30 cellular contexts compared by ENCODE assay signal in genomic region chr11:65375012-65375411, GRCh38. TPM values are rescaled to one million over a fixed set of nuclear protein-coding genes. Genes with fewer than 3 reads are reported as not detected.
DNase-seq lines count a peak whose midpoint lies in the region; ATAC-seq and TF ChIP-seq lines count a peak whose summit lies in the region.
"Had no signal": no experiment of that assay in that cellular context is flagged by ENCODE, and none has a peak within 500 bp of the region (broad histone marks: within the 10 kb centered on the region; RNA-seq: fewer than 3 reads in every experiment).

No MANE protein-coding gene starts in this region.

- no peak for TF ChIP-seq CTCF in epithelial cell of esophagus (IDR thresholded peaks at IDR 0.05; ENCODE audit: insufficient read depth, low read depth, low read length, missing control alignments)
- no peak for TF ChIP-seq CTCF in psoas muscle (IDR thresholded peaks at IDR 0.05)
- no peak for TF ChIP-seq CTCF in vagina (IDR thresholded peaks at IDR 0.05)
- TF ChIP-seq CTCF in A673 (conservative IDR thresholded peaks at IDR 0.05; ENCODE audit: low read depth, low read length): no peak

- H3K27me3 ChIP-seq in psoas muscle (ENCODE audit: insufficient read depth in 3 of 3, low read length in 2 of 3) (no peaks in the 10 kb centered on the region), vagina (no peaks in the 10 kb centered on the region), A673 (replicated peaks; ENCODE audit: insufficient read depth, low read depth, low read length, poor library complexity) (no peaks in the 10 kb centered on the region)
- H3K27me3 ChIP-seq: esophagus squamous epithelium, gastroesophageal sphincter, neural progenitor cell, upper lobe of left lung had no signal

- peaks cover 2% of the 10 kb centered on the region for H3K4me1 Mint-ChIP-seq in T-helper 17 cell

- intact Hi-C loops in psoas muscle (cut with DNase I) (no loop called here), vagina (cut with DNase I) (no loop called here), A673 (cut with micrococcal nuclease; ENCODE audit: unreplicated experiment) (no loop called here), sciatic nerve (cut with DNase I) (loop anchor here (10.0 kb wide), 3 partner anchors 90 to 220 kb away; partner anchors contain the start of gene KCNK7)

- H3K4me3 ChIP-seq in epithelial cell of esophagus (ENCODE audit: low read length) (no peak overlapping the region), psoas muscle (no peak overlapping the region), vagina (no peak overlapping the region), A673 (ENCODE audit: low read depth, low read length, poor library complexity, severe bottlenecking) (no peak overlapping the region)
- H3K4me3 ChIP-seq: esophagus squamous epithelium, gastroesophageal sphincter, GM12878, neural progenitor cell, upper lobe of left lung had no signal

- peak overlapping the region; percentile 72 for H3K27ac Mint-ChIP-seq in T-helper 17 cell
- H3K27ac Mint-ChIP-seq: activated CD4-positive, alpha-beta T cell treated with anti-CD3 and anti-CD28 coated beads, Interleukin-2, amount 10 ng/mL, durations not matched to agents 7 days and 5 days; activated naive CD8-positive, alpha-beta T cell treated with anti-CD3 and anti-CD28 coated beads, Interleukin-2, amount 50 U/mL, for 24 hours; T-helper 2 cell treated with Interferon-gamma antibody and Interleukin-4, amounts not matched to agents 5 μg/mL and 100 μg/mL, for 36 hours had no signal

- no peak overlapping the region for H3K4me3 Mint-ChIP-seq in T-helper 17 cell
- H3K4me3 Mint-ChIP-seq: activated CD4-positive, alpha-beta T cell treated with anti-CD3 and anti-CD28 coated beads, Interleukin-2, amount 10 ng/mL, durations not matched to agents 7 days and 5 days; activated naive CD8-positive, alpha-beta T cell treated with anti-CD3 and anti-CD28 coated beads, Interleukin-2, amount 50 U/mL, for 24 hours; neural progenitor cell; T-helper 2 cell treated with Interferon-gamma antibody and Interleukin-4, amounts not matched to agents 5 μg/mL and 100 μg/mL, for 36 hours had no signal

- no peaks in the 10 kb centered on the region for H3K36me3 ChIP-seq in psoas muscle (ENCODE audit: insufficient read depth in 1 of 2, low read depth in 1 of 2)
- H3K36me3 ChIP-seq in vagina: no peaks in the 10 kb centered on the region
- H3K36me3 ChIP-seq in A673 (ENCODE audit: insufficient read depth, low read length, poor library complexity, severe bottlenecking): no peaks in the 10 kb centered on the region
- H3K36me3 ChIP-seq: esophagus squamous epithelium, neural progenitor cell, upper lobe of left lung had no signal

- peak overlapping the region; percentile 93 for H3K27ac ChIP-seq in psoas muscle
- H3K27ac ChIP-seq in vagina: no peak overlapping the region
- no peak overlapping the region for H3K27ac ChIP-seq in A673 (ENCODE audit: low read depth, low read length, poor library complexity, severe bottlenecking)
- H3K27ac ChIP-seq: gastroesophageal sphincter, neural progenitor cell, upper lobe of left lung had no signal

- H3K4me1 ChIP-seq in psoas muscle: peaks cover 43% of the 10 kb centered on the region
- H3K4me1 ChIP-seq in vagina: peaks cover 1% of the 10 kb centered on the region
- no peaks in the 10 kb centered on the region for H3K4me1 ChIP-seq in A673 (ENCODE audit: insufficient read depth, low read length, poor library complexity, severe bottlenecking)
- H3K4me1 ChIP-seq: gastroesophageal sphincter, neural progenitor cell had no signal

- no peaks in the 10 kb centered on the region for H3K27me3 Mint-ChIP-seq in T-helper 17 cell
- H3K27me3 Mint-ChIP-seq: activated CD4-positive, alpha-beta T cell treated with anti-CD3 and anti-CD28 coated beads, Interleukin-2, amount 10 ng/mL, durations not matched to agents 7 days and 5 days; activated naive CD8-positive, alpha-beta T cell treated with anti-CD3 and anti-CD28 coated beads, Interleukin-2, amount 50 U/mL, for 24 hours had no signal

- CTCF ChIA-PET in A673 (lab: Charles Lee): no interaction called here

- 65 to 75% (median 66%) methylated on average over 8 of the region's 8 CpGs for WGBS in psoas muscle, 3 donors

- no peak for ATAC-seq in T-helper 17 cell
- ATAC-seq in psoas muscle: peak in 3 of 4 donors; percentile 52 to 59 (median 54)
- ATAC-seq in sciatic nerve: no peak
- ATAC-seq: activated naive CD8-positive, alpha-beta T cell treated with anti-CD3 and anti-CD28 coated beads, Interleukin-2, amount 50 U/mL, for 24 hours; gastroesophageal sphincter; GM12878; left ventricle myocardium superior; SK-N-SH treated with all-trans-retinoic acid at 6 μM for 48 hours had no signal

- no peaks in the 10 kb centered on the region for H3K36me3 Mint-ChIP-seq in T-helper 17 cell (ENCODE audit: low read depth)
- H3K36me3 Mint-ChIP-seq: neural progenitor cell had no signal

- no peaks in the 10 kb centered on the region for H3K9me3 ChIP-seq in T-helper 17 cell (ENCODE audit: control insufficient read depth, low read length, poor library complexity, severe bottlenecking)
- H3K9me3 ChIP-seq in psoas muscle: no peaks in the 10 kb centered on the region
- no peaks in the 10 kb centered on the region for H3K9me3 ChIP-seq in vagina
- no peaks in the 10 kb centered on the region for H3K9me3 ChIP-seq in A673 (ENCODE audit: low read depth, low read length, poor library complexity, severe bottlenecking)
- H3K9me3 ChIP-seq: esophagus squamous epithelium, gastroesophageal sphincter, upper lobe of left lung had no signal

- DNase-seq in NCI-H2171 treated with DMSO at 0.1 percent for 48 hours (lab: John Stamatoyannopoulos, UW): peak; percentile 35
- DNase-seq in NCI-H2171 (lab: John Stamatoyannopoulos, UW): no peak
- no peak for DNase-seq in T-helper 17 cell
- peak; percentile 67 for DNase-seq in epithelial cell of esophagus (ENCODE audit: low read depth)
- DNase-seq in psoas muscle: peak in 1 of 2 donors; percentile 82
- DNase-seq in vagina (ENCODE audit: extremely low spot score in 2 of 2): no peak
- no peak for DNase-seq in A673 (ENCODE audit: low spot score)
- DNase-seq in sciatic nerve (ENCODE audit: low spot score): no peak
- DNase-seq: 8988T; activated CD4-positive, alpha-beta T cell treated with anti-CD3 and anti-CD28 coated beads, Interleukin-2, amount 10 ng/mL, durations not matched to agents 7 days and 5 days; activated effector memory CD4-positive, alpha-beta T cell treated with Interleukin-2 at 50 U/mL for 16 hours; activated naive CD8-positive, alpha-beta T cell treated with anti-CD3 and anti-CD28 coated beads, Interleukin-2, amount 50 U/mL, for 24 hours; AML-193; COR-L47; effector CD8-positive, alpha-beta T cell; esophagus squamous epithelium; hypothalamus; left ventricle myocardium superior; MM.1S; NCI-H1417 treated with DMSO at 0.1 percent for 48 hours; NCI-H524; posterior cingulate gyrus; RPMI8226; stimulated activated CD8-positive, alpha-beta memory T cell treated with anti-CD3 and anti-CD28 coated beads, Interleukin-4, amount 100 ng/mL, for 48 hours; upper lobe of left lung had no signal

- TF ChIP-seq POLR2A in vagina (IDR thresholded peaks at IDR 0.05): no peak

- no TSS peak for BruUV-seq in A673 (replicated peaks; lab: Mats Ljungman, UMichigan)

- POLR2A ChIA-PET in A673 (lab: Charles Lee; ENCODE audit: low non-redundant PET): no interaction called here

RNA-seq across cellular contexts. Expression of gene SLC25A45, which starts 7.4 kb away (rescaled TPM):
- total RNA-seq in T-helper 17 cell: 10 to 100 TPM; 57.7 to 61.6 TPM
- 1 to 10 TPM; 5.7 to 8.8 (median 7.2) TPM for total RNA-seq in psoas muscle
- polyA plus RNA-seq in psoas muscle: 10 to 100 TPM in 1 of 3 donors, 1 to 10 TPM in 2; 3.7 to 18.5 (median 6.1) TPM
- 2.2 TPM for total RNA-seq in vagina
- total RNA-seq in A673 (2021): 5.3 and 7.4 TPM in 2 replicates
- 12.0 TPM for total RNA-seq in sciatic nerve

RNA-seq across cellular contexts. Expression of gene FRMD8, which starts 11.4 kb away (rescaled TPM):
- total RNA-seq in T-helper 17 cell (10 to 100 TPM; 29.2 to 37.5 TPM), psoas muscle (10 to 100 TPM in 3 of 4 donors, 1 to 10 TPM in 1; 7.4 to 27.7 (median 13.9) TPM), vagina (53.3 TPM), A673 (2021) (43.2 and 51.1 TPM in 2 replicates), sciatic nerve (65.9 TPM)
- polyA plus RNA-seq in psoas muscle: 10 to 100 TPM; 10.6 to 20.8 (median 12.9) TPM

RNA-seq across cellular contexts. Expression of gene TIGD3, which starts 20.5 kb away (rescaled TPM):
- total RNA-seq in T-helper 17 cell (under 1 TPM; 0.21 to 0.45 TPM), psoas muscle (under 1 TPM in 1 of 4 donors, not detected in 3; 0.25 TPM), vagina (not detected), A673 (2021) (2.3 and 3.5 TPM in 2 replicates), sciatic nerve (not detected)
- under 1 TPM; 0.05 to 0.09 (median 0.08) TPM for polyA plus RNA-seq in psoas muscle

RNA-seq across cellular contexts. Expression of gene DPF2, which starts 41.4 kb away (rescaled TPM):
- total RNA-seq in T-helper 17 cell: 10 to 100 TPM; 49.1 to 62.6 TPM
- total RNA-seq in psoas muscle: 10 to 100 TPM; 26.5 to 43.8 (median 40.6) TPM
- polyA plus RNA-seq in psoas muscle: 10 to 100 TPM; 24.8 to 39.2 (median 29.7) TPM
- 33.1 TPM for total RNA-seq in vagina
- total RNA-seq in A673 (2021): 125 and 149 TPM in 2 replicates
- 62.5 TPM for total RNA-seq in sciatic nerve

RNA-seq across cellular contexts. Expression of gene NEAT1, which starts 47.6 kb away (rescaled TPM):
- 100 to 1,000 TPM; 554 to 555 TPM for total RNA-seq in T-helper 17 cell
- 1,000 to 10,000 TPM in 1 of 4 donors, 100 to 1,000 TPM in 3; 517 to 1,759 (median 646) TPM for total RNA-seq in psoas muscle
- 100 to 1,000 TPM; 474 to 758 (median 716) TPM for polyA plus RNA-seq in psoas muscle
- total RNA-seq in vagina: 857 TPM
- 196 and 211 TPM in 2 replicates for total RNA-seq in A673 (2021)
- total RNA-seq in sciatic nerve: 1,255 TPM

Comparison
In these comparisons a context has a peak if more than half of its experiments do, and no peak if none do; other contexts are left out.
1. DNase-seq: peak in NCI-H2171 treated with DMSO at 0.1 percent for 48 hours (single experiment) and epithelial cell of esophagus (single experiment); none in NCI-H2171 (single experiment), T-helper 17 cell (0 of 3), vagina (0 of 2), A673 (single experiment) and sciatic nerve (single experiment).
2. ATAC-seq: peak in psoas muscle (3 of 4); none in T-helper 17 cell (single experiment) and sciatic nerve (single experiment).